Comparison of ENCODE assay signal across 21 cellular contexts in genomic region chr7:45230611-45231165, GRCh38.
"Had no signal": no experiment of that assay in that cellular context is flagged by ENCODE, and none has a peak within 500 bp of the region (broad histone marks: within the 10 kb centered on the region; RNA-seq: fewer than 3 reads in every experiment).

No MANE protein-coding gene starts in this region.

- ATAC-seq: gastrocnemius medialis; left lobe of liver; natural killer cell; pancreas; sciatic nerve; stimulated activated memory B cell treated with anti-CD40 and anti-IgM and Interleukin-4, amounts not matched to agents 10 μg/mL and 1 μg/mL and 100 μg/mL, for 72 hours; stimulated activated naive CD8-positive, alpha-beta T cell treated with anti-CD3 and anti-CD28 coated beads, Interleukin-15, Interleukin-2, amounts not matched to agents 100 U/mL and 50 U/mL, for 24 hours had no signal

- H3K27ac ChIP-seq: colonic mucosa, epithelial cell of prostate, gastrocnemius medialis, neutrophil, pancreas, testis, tibial artery had no signal

- H3K4me1 ChIP-seq: colonic mucosa, pancreas, testis, tibial artery had no signal

- DNase-seq: colonic mucosa; effector CD8-positive, alpha-beta T cell; endodermal cell; foreskin fibroblast; gastrocnemius medialis; head of caudate nucleus; natural killer cell; pancreas; stimulated activated CD4-positive, alpha-beta T cell treated with anti-CD3 and anti-CD28 coated beads, Interleukin-12 subunit alpha, Interleukin-12 subunit beta, amount 100 ng/mL, for 4 hours; stimulated activated CD4-positive, alpha-beta T cell treated with anti-CD3 and anti-CD28 coated beads, Interleukin-1b, Interleukin-23, amount 100 ng/mL, for 48 hours; stimulated activated CD4-positive, alpha-beta T cell treated with anti-CD3 and anti-CD28 coated beads, Interleukin-4, amount 100 ng/mL, for 24 hours; stimulated activated naive CD8-positive, alpha-beta T cell treated with anti-CD3 and anti-CD28 coated beads, Interleukin-15, Interleukin-2, amounts not matched to agents 100 U/mL and 50 U/mL, for 24 hours; substantia nigra; testis; tibial artery had no signal

- H3K9me3 ChIP-seq: colonic mucosa, gastrocnemius medialis, neutrophil, pancreas, testis, tibial artery had no signal

- H3K4me2 ChIP-seq: smooth muscle cell had no signal

- H3K36me3 ChIP-seq: colonic mucosa, gastrocnemius medialis, neutrophil, pancreas, tibial artery had no signal

- H3K4me3 ChIP-seq: colonic mucosa, gastrocnemius medialis, pancreas, smooth muscle cell, testis, tibial artery had no signal

- H3K27me3 ChIP-seq: colonic mucosa, testis had no signal
